In genomic region chr2:119718391-119719260, GRCh38 we compare ENCODE assay signal across 1 cellular context.
TF ChIP-seq lines count a peak whose summit lies in the region.

No MANE protein-coding gene starts in this region.

TF ChIP-seq in HepG2, 621 proteins besides CTCF, POLR2A, EP300 and RAD21:
- TF ChIP-seq TFE3 (CRISPR knock-in tag; IDR thresholded peaks at IDR 0.05) (0 out of 2 replicates have a peak, but pooled peaks have one; percentile 24), USF2 (IDR thresholded peaks at IDR 0.05; ENCODE audit: low read depth, low read length) (peak; percentile 61), USF2 (CRISPR knock-in tag; IDR thresholded peaks at IDR 0.05; ENCODE audit: borderline replicate concordance) (peak; percentile 45; the same call in 1 of the 2 replicates), SIX4 (CRISPR knock-in tag; IDR thresholded peaks at IDR 0.05) (peak; percentile 84), DMAP1 (CRISPR knock-in tag; IDR thresholded peaks at IDR 0.05) (no peak), ZBTB25 (CRISPR knock-in tag; IDR thresholded peaks at IDR 0.05) (0 out of 2 replicates have a peak, but pooled peaks have one; percentile 24), PRPF4 (IDR thresholded peaks at IDR 0.05; ENCODE audit: low read depth, low read length, poor library complexity, severe bottlenecking) (no peak), RAD51 (IDR thresholded peaks at IDR 0.05; ENCODE audit: borderline replicate concordance) (peak; percentile 78), SAP130 (CRISPR knock-in tag; IDR thresholded peaks at IDR 0.05; ENCODE audit: low read depth) (0 out of 2 replicates have a peak, but pooled peaks have one; percentile 11), GTF2F1 (IDR thresholded peaks at IDR 0.05; ENCODE audit: low read length) (no peak), ZSCAN21 (CRISPR knock-in tag; IDR thresholded peaks at IDR 0.05; ENCODE audit: borderline replicate concordance) (peak; percentile 56; the same call in 1 of the 2 replicates), ZFP41 (CRISPR knock-in tag; IDR thresholded peaks at IDR 0.05; ENCODE audit: borderline replicate concordance) (no peak), FOXJ3 (CRISPR knock-in tag; IDR thresholded peaks at IDR 0.05; ENCODE audit: borderline replicate concordance) (peak; percentile 21; the same call in 1 of the 2 replicates)
